7 cellular contexts compared by ENCODE assay signal in the genomic region with DNA sequence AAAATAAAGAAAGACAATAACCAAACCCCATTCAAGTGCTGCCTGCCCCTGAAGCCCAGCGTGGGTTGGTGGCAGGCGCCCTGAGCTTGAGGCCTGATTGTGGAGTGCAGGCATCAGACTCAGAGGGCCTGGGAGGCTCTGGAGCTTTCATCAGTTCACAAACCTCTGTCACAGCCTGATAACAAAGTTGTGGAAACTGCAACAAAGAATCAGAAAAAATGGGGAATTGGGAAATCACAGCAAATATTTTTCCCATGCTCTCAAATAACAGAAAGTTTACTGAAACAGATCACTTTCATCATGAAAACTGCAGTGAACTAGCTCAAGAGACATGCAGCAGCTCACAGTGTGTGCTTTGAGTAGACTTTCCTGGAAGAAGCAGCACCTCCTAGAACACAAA.
"Had no signal": no experiment of that assay in that cellular context is flagged by ENCODE, and none has a peak within 500 bp of the region (broad histone marks: within the 10 kb centered on the region; RNA-seq: fewer than 3 reads in every experiment).

No MANE protein-coding gene starts in this region.

- H3K4me3 ChIP-seq: GM23338 had no signal

- H3K36me3 Mint-ChIP-seq: IgD-negative memory B cell had no signal

- H3K4me3 Mint-ChIP-seq: GM23338, H9, IgD-negative memory B cell had no signal

- DNase-seq: H9, HCEC 1CT, KG1 had no signal

- ATAC-seq: GM23338, HepG2 had no signal

- H3K9me3 Mint-ChIP-seq: GM23338, H9 had no signal

- H3K4me1 Mint-ChIP-seq: IgD-negative memory B cell had no signal

- H3K27ac ChIP-seq: HL-60 had no signal

- H3K27me3 Mint-ChIP-seq: IgD-negative memory B cell had no signal

- H3K27ac Mint-ChIP-seq: GM23338, H9, IgD-negative memory B cell had no signal
